ENCODE assay signal across 1 cellular context in the genomic region with DNA sequence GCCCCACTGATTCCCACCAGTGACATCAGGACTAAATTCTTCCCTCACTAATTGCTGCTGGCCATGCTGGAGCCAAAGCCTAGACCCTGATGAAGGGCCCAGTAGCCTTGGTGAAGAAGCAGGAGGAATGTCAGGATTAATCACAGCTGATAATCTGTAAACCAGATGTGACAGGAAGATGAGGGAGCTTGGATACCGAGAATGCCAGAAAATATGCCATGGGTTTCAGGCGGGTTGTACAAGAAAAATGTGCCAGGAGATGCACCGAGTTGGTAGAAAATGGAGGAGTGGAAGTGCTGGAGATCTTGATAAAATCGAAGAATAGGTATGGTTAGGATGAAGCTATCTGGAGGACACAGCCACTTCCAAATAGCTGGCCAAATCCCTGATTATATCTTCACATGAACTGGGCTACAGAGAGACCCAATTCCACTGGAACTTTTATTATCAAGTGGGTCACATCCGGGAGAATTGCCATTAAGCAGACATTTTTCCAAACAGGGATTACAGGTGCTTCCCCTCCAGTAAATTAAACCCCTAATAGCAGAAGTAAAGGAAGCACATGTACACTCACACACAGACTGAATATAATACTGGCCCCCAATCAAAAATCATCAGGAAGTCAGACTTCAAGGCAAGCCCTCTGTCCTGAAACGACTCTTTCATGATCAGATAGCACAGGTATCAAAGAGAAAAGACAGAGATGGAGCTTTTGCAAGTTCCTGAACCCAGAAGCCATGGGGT.
TF ChIP-seq lines count a peak whose summit lies in the region.

No MANE protein-coding gene starts in this region.

TF ChIP-seq in K562, 482 proteins besides CTCF, POLR2A, EP300 and RAD21 (continued from another document):
- TF ChIP-seq ATF6 (CRISPR knock-in tag; IDR thresholded peaks at IDR 0.05) (no peak), GATAD2A (IDR thresholded peaks at IDR 0.05) (0 out of 2 replicates have a peak, but pooled peaks have one; percentile 47), CC2D1A (IDR thresholded peaks at IDR 0.05) (no peak)
